11 cellular contexts compared by ENCODE assay signal in genomic region chr17:64413505-64413904, GRCh38. TPM values are rescaled to one million over a fixed set of nuclear protein-coding genes. Genes with fewer than 3 reads are reported as not detected.
DNase-seq lines count a peak whose midpoint lies in the region; ATAC-seq and TF ChIP-seq lines count a peak whose summit lies in the region.
"Had no signal": no experiment of that assay in that cellular context is flagged by ENCODE, and none has a peak within 500 bp of the region (broad histone marks: within the 10 kb centered on the region; RNA-seq: fewer than 3 reads in every experiment).

No MANE protein-coding gene starts in this region.

- peak overlapping the region; percentile 67 for H3K4me2 ChIP-seq in OCI-LY3 (ENCODE audit: low read length)

- no peaks in the 10 kb centered on the region for H3K36me3 ChIP-seq in OCI-LY3 (replicated peaks; ENCODE audit: low read depth, low read length)

- peaks cover 13% of the 10 kb centered on the region for H3K4me1 Mint-ChIP-seq in activated CD4-positive, alpha-beta T cell treated with anti-CD3 and anti-CD28 coated beads, Interleukin-2, amount 10 ng/mL, durations not matched to agents 7 days and 5 days

- CTCF ChIA-PET in activated CD4-positive, alpha-beta T cell treated with anti-CD3 and anti-CD28 coated beads, Interleukin-2, amount 10 ng/mL, durations not matched to agents 7 days and 5 days (lab: Charles Lee) = interaction anchor here (1.1 kb wide), 1 partner anchor 20 kb away, joined by 4 read pairs; no protein-coding TSS in a partner anchor

- no peaks in the 10 kb centered on the region for H4K20me1 ChIP-seq in OCI-LY3 (ENCODE audit: insufficient read depth, low read length)

- peak; percentile 69 for ATAC-seq in HG02852 (IDR thresholded peaks at IDR 0.05; ENCODE audit: unreplicated experiment)

- H3K79me2 ChIP-seq in OCI-LY3 (ENCODE audit: low read length) = no peaks in the 10 kb centered on the region

- H3K9me3 ChIP-seq in OCI-LY3 (ENCODE audit: insufficient read depth, low read length) = no peaks in the 10 kb centered on the region

- TF ChIP-seq CTCF in OCI-LY3 (IDR thresholded peaks at IDR 0.05; ENCODE audit: low read depth, low read length) = no peak

- no peak overlapping the region for H3K27ac Mint-ChIP-seq in activated CD4-positive, alpha-beta T cell treated with anti-CD3 and anti-CD28 coated beads, Interleukin-2, amount 10 ng/mL, durations not matched to agents 7 days and 5 days

- H3K4me3 ChIP-seq in OCI-LY3 (ENCODE audit: low read length) = peak overlapping the region; percentile 74
- H3K4me3 ChIP-seq in skin epidermis = peak overlapping the region in 2 of 7 experiments; percentile 1 to 21

- POLR2A ChIA-PET in activated CD4-positive, alpha-beta T cell treated with anti-CD3 and anti-CD28 coated beads, Interleukin-2, amount 10 ng/mL, durations not matched to agents 7 days and 5 days (lab: Charles Lee) = no interaction called here

- H3K9ac ChIP-seq in OCI-LY3 (ENCODE audit: low read length) = peak overlapping the region; percentile 21; the same call in 1 of the 2 replicates

- H3K4me1 ChIP-seq in OCI-LY3 (ENCODE audit: low read length) = peaks cover 34% of the 10 kb centered on the region

- H3K27ac ChIP-seq in OCI-LY3 (ENCODE audit: low read length) (no peak overlapping the region), skin epidermis (peak overlapping the region in 12 of 21 experiments; percentile 0 to 78 (median 54))

- H3K27me3 ChIP-seq in OCI-LY3 (ENCODE audit: low read depth, low read length) = peaks cover 11% of the 10 kb centered on the region

- peak; percentile 46 for DNase-seq in NCI-H2107 treated with DMSO at 0.1 percent for 48 hours (lab: John Stamatoyannopoulos, UW; ENCODE audit: unreplicated experiment)
- DNase-seq in NCI-H2107 (lab: John Stamatoyannopoulos, UW) = no peak
- DNase-seq in SK-N-DZ (ENCODE audit: low spot score) = no peak
- no peak for DNase-seq in Kasumi-1 (lab: John Stamatoyannopoulos, UW)
- no peak for DNase-seq in activated CD4-positive, alpha-beta T cell treated with anti-CD3 and anti-CD28 coated beads, Interleukin-2, amount 10 ng/mL, durations not matched to agents 7 days and 5 days
- DNase-seq: NK-92 treated with Interleukin-12 subunit alpha and Interleukin-12 subunit beta, amount 100 ng/mL, for 24 hours; posterior cingulate gyrus had no signal

- H3K4me3 Mint-ChIP-seq in activated CD4-positive, alpha-beta T cell treated with anti-CD3 and anti-CD28 coated beads, Interleukin-2, amount 10 ng/mL, durations not matched to agents 7 days and 5 days = no peak overlapping the region

- H2AFZ ChIP-seq in OCI-LY3 (ENCODE audit: low read depth, low read length) = no peak overlapping the region

- H3K36me3 Mint-ChIP-seq in activated CD4-positive, alpha-beta T cell treated with anti-CD3 and anti-CD28 coated beads, Interleukin-2, amount 10 ng/mL, durations not matched to agents 7 days and 5 days (ENCODE audit: low read depth) = no peaks in the 10 kb centered on the region

- no peaks in the 10 kb centered on the region for H3K9me3 Mint-ChIP-seq in activated CD4-positive, alpha-beta T cell treated with anti-CD3 and anti-CD28 coated beads, Interleukin-2, amount 10 ng/mL, durations not matched to agents 7 days and 5 days

- peaks cover 4% of the 10 kb centered on the region for H3K27me3 Mint-ChIP-seq in activated CD4-positive, alpha-beta T cell treated with anti-CD3 and anti-CD28 coated beads, Interleukin-2, amount 10 ng/mL, durations not matched to agents 7 days and 5 days

RNA-seq across cellular contexts. Expression of gene PECAM1, which starts 22.8 kb away (rescaled TPM):
- polyA plus RNA-seq in SK-N-DZ (2014; cell fraction: cytosol; rRNA removed) = not detected in 2 replicates
- not detected in 2 replicates for polyA plus RNA-seq in SK-N-DZ (2014; cell fraction: nucleus; rRNA removed)
- 10 to 100 TPM; 18.7 to 19.0 TPM for total RNA-seq in activated CD4-positive, alpha-beta T cell treated with anti-CD3 and anti-CD28 coated beads, Interleukin-2, amount 10 ng/mL, durations not matched to agents 7 days and 5 days

RNA-seq across cellular contexts. Expression of gene MILR1, which starts 35.4 kb away (rescaled TPM):
- not detected in 2 replicates for polyA plus RNA-seq in SK-N-DZ (2014; cell fraction: cytosol; rRNA removed)
- polyA plus RNA-seq in SK-N-DZ (2014; cell fraction: nucleus; rRNA removed) = not detected in 2 replicates
- under 1 TPM in 1 of 2 experiments, not detected in 1; 0.27 TPM for total RNA-seq in activated CD4-positive, alpha-beta T cell treated with anti-CD3 and anti-CD28 coated beads, Interleukin-2, amount 10 ng/mL, durations not matched to agents 7 days and 5 days
- total RNA-seq: A673 had no signal
